ENCODE assay signal across 2 cellular contexts in genomic region chr10:69733791-69734261, GRCh38.
TF ChIP-seq lines count a peak whose summit lies in the region.

No MANE protein-coding gene starts in this region.

TF ChIP-seq in A549, 52 proteins besides CTCF, POLR2A, EP300 and RAD21 (continued from another document):
- no peak for TF ChIP-seq CHD4 (IDR thresholded peaks at IDR 0.05; ENCODE audit: borderline replicate concordance)
- TF ChIP-seq ZFP36 (IDR thresholded peaks at IDR 0.05; ENCODE audit: borderline replicate concordance, partially characterized antibody), result no peak
- TF ChIP-seq FOSB (CRISPR knock-in tag; IDR thresholded peaks at IDR 0.05), result no peak
- TF ChIP-seq TFCP2L1 (CRISPR knock-in tag; IDR thresholded peaks at IDR 0.05), result no peak
- TF ChIP-seq NFE2L2 (conservative IDR thresholded peaks at IDR 0.05; ENCODE audit: low read length), result no peak
- no peak for TF ChIP-seq HOXA7 (CRISPR knock-in tag; IDR thresholded peaks at IDR 0.05)
- TF ChIP-seq JUNB (IDR thresholded peaks at IDR 0.05), result no peak
- TF ChIP-seq HOXB5 (CRISPR knock-in tag; IDR thresholded peaks at IDR 0.05), result no peak

TF ChIP-seq in IMR-90, 13 proteins besides CTCF, POLR2A, EP300 and RAD21 (continued from another document):
- TF ChIP-seq BHLHE40 (IDR thresholded peaks at IDR 0.05; ENCODE audit: low read depth, low read length), result no peak
- TF ChIP-seq ELK1 (IDR thresholded peaks at IDR 0.05; ENCODE audit: borderline replicate concordance, low read depth, low read length), result no peak
- TF ChIP-seq SMC3 (IDR thresholded peaks at IDR 0.05; ENCODE audit: low read depth, low read length), result no peak
- TF ChIP-seq RCOR1 (IDR thresholded peaks at IDR 0.05; ENCODE audit: insufficient replicate concordance, low read length), result no peak
- TF ChIP-seq, protein P1, sequence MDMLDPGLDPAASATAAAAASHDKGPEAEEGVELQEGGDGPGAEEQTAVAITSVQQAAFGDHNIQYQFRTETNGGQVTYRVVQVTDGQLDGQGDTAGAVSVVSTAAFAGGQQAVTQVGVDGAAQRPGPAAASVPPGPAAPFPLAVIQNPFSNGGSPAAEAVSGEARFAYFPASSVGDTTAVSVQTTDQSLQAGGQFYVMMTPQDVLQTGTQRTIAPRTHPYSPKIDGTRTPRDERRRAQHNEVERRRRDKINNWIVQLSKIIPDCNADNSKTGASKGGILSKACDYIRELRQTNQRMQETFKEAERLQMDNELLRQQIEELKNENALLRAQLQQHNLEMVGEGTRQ (IDR thresholded peaks at IDR 0.05; ENCODE audit: low read depth, low read length), result no peak
- TF ChIP-seq FOS (IDR thresholded peaks at IDR 0.05; ENCODE audit: low read depth, low read length), result no peak
- no peak for TF ChIP-seq RFX5 (IDR thresholded peaks at IDR 0.05; ENCODE audit: low read depth, low read length)
- TF ChIP-seq MAFK (IDR thresholded peaks at IDR 0.05; ENCODE audit: low read depth, low read length), result no peak
TF ChIP-seq in IMR-90: peak in this region for 0.
